In genomic region chr2:205511221-205511620, GRCh38 we compare ENCODE assay signal across 27 cellular contexts.
DNase-seq lines count a peak whose midpoint lies in the region; TF ChIP-seq lines count a peak whose summit lies in the region.
"Had no signal": no experiment of that assay in that cellular context is flagged by ENCODE, and none has a peak within 500 bp of the region (broad histone marks: within the 10 kb centered on the region; RNA-seq: fewer than 3 reads in every experiment).

No MANE protein-coding gene starts in this region.

- H3K4me3 ChIP-seq in AG10803 (ENCODE audit: low read length) (no peak overlapping the region), Loucy (ENCODE audit: low read length, poor library complexity, severe bottlenecking) (no peak overlapping the region), astrocyte of the spinal cord (ENCODE audit: low read depth, low read length) (no peak overlapping the region), lower leg skin (ENCODE audit: low read depth, poor library complexity, severe bottlenecking) (no peak overlapping the region)
- H3K4me3 ChIP-seq: BLaER1, breast epithelium, PC-9, right atrium auricular region, smooth muscle cell, testis had no signal

- in situ Hi-C loops in astrocyte of the spinal cord (cut with HindIII; ENCODE audit: low sequenced_read_pairs): no loop called here

- H3K9ac ChIP-seq in Loucy (ENCODE audit: low read depth, low read length, poor library complexity, severe bottlenecking): no peak overlapping the region
- H3K9ac ChIP-seq: BLaER1 had no signal

- intact Hi-C loops in lower leg skin (cut with DNase I; ENCODE audit: low total_unique reads): no loop called here

- no peaks in the 10 kb centered on the region for H3K9me3 ChIP-seq in Loucy (ENCODE audit: insufficient read depth, low read depth, low read length)
- H3K9me3 ChIP-seq: BLaER1, right atrium auricular region, testis had no signal

- no peak overlapping the region for H3K4me2 ChIP-seq in Loucy (ENCODE audit: low read depth, low read length, poor library complexity, severe bottlenecking)
- H3K4me2 ChIP-seq: BLaER1, PC-9, smooth muscle cell had no signal

- H3K27me3 ChIP-seq in Loucy (ENCODE audit: insufficient read depth, low read length, poor library complexity, severe bottlenecking): no peaks in the 10 kb centered on the region
- H3K27me3 ChIP-seq: BLaER1, breast epithelium, right atrium auricular region, testis had no signal

- DNase-seq in AG10803 (ENCODE audit: low read depth) (peak; percentile 61), astrocyte of the spinal cord (ENCODE audit: low read depth, low spot score) (peak; percentile 74), kidney glomerular epithelial cell (lab: John Stamatoyannopoulos, UW) (peak; percentile 40), A172 (ENCODE audit: low spot score) (no peak), NCI-H1105 (lab: John Stamatoyannopoulos, UW) (no peak), lower leg skin (ENCODE audit: low spot score in 2 of 2) (no peak), DMS153 (lab: John Stamatoyannopoulos, UW) (no peak)
- DNase-seq: activated CD4-positive, alpha-beta T cell treated with anti-CD3 and anti-CD28 coated beads for 36 hours; activated CD8-positive, alpha-beta T cell treated with anti-CD3 and anti-CD28 coated beads, Interleukin-2, amount 10 ng/mL, durations not matched to agents 7 days and 5 days; activated naive CD4-positive, alpha-beta T cell treated with anti-CD3 and anti-CD28 coated beads for 36 hours; effector CD4-positive, alpha-beta T cell; GF-D8; glutamatergic neuron; KG1; left ventricle myocardium superior; NCI-H1417; NCI-H2081; NCI-H526 treated with DMSO at 0.1 percent for 48 hours; NK-92 treated with Interleukin-12 subunit alpha and Interleukin-12 subunit beta, amount 100 ng/mL, for 24 hours; PC-9; stimulated activated naive CD4-positive, alpha-beta T cell treated with Interleukin-2 at 50 U/mL for 16 hours; testis had no signal

- no peak for TF ChIP-seq CTCF in AG10803 (conservative IDR thresholded peaks at IDR 0.05; ENCODE audit: low read length)
- TF ChIP-seq CTCF in Loucy (conservative IDR thresholded peaks at IDR 0.05; ENCODE audit: low read length): no peak
- no peak for TF ChIP-seq CTCF in astrocyte of the spinal cord (IDR thresholded peaks at IDR 0.05; ENCODE audit: low read depth, low read length)
- no peak for TF ChIP-seq CTCF in lower leg skin (IDR thresholded peaks at IDR 0.05)

- no peaks in the 10 kb centered on the region for H3K79me2 ChIP-seq in Loucy (ENCODE audit: insufficient read depth, low read length)

- H2AFZ ChIP-seq in Loucy (ENCODE audit: low read length): peak overlapping the region; percentile 6; the same call in 1 of the 2 replicates
- H2AFZ ChIP-seq: PC-9 had no signal

- no peak for TF ChIP-seq POLR2A in lower leg skin (IDR thresholded peaks at IDR 0.05)

- no peaks in the 10 kb centered on the region for H4K20me1 ChIP-seq in Loucy (ENCODE audit: insufficient read depth, low read length, poor library complexity, severe bottlenecking)
- H4K20me1 ChIP-seq: BLaER1 had no signal

- no peaks in the 10 kb centered on the region for H3K4me1 ChIP-seq in Loucy (ENCODE audit: insufficient read depth, low read length, poor library complexity, severe bottlenecking)
- H3K4me1 ChIP-seq: BLaER1, breast epithelium, right atrium auricular region, testis had no signal

- H3K9me2 ChIP-seq in Loucy (replicated peaks; ENCODE audit: low read depth, low read length): no peaks in the 10 kb centered on the region

- WGBS in lower leg skin, 2 donors: 31 to 33% methylated on average over 2 of the region's 2 CpGs

- H3F3A ChIP-seq in Loucy (ENCODE audit: low read depth): no peaks in the 10 kb centered on the region

- no peaks in the 10 kb centered on the region for H3K36me3 ChIP-seq in Loucy (ENCODE audit: insufficient read depth, low read length)
- H3K36me3 ChIP-seq: BLaER1, breast epithelium, right atrium auricular region had no signal

Comparison
In these comparisons a context has a peak if more than half of its experiments do, and no peak if none do; other contexts are left out.
1. DNase-seq: peak in AG10803 (single experiment), astrocyte of the spinal cord (single experiment) and kidney glomerular epithelial cell (single experiment); none in A172 (single experiment), NCI-H1105 (single experiment), lower leg skin (0 of 2) and DMS153 (single experiment).